ENCODE assay signal across 9 cellular contexts in genomic region chr13:94641432-94641941, GRCh38. TPM values are rescaled to one million over a fixed set of nuclear protein-coding genes. Genes with fewer than 3 reads are reported as not detected.
DNase-seq lines count a peak whose midpoint lies in the region; ATAC-seq and TF ChIP-seq lines count a peak whose summit lies in the region.
"Had no signal": no experiment of that assay in that cellular context is flagged by ENCODE, and none has a peak within 500 bp of the region (broad histone marks: within the 10 kb centered on the region; RNA-seq: fewer than 3 reads in every experiment).

No MANE protein-coding gene starts in this region.

- intact Hi-C loops in IMR-90 (cut with micrococcal nuclease) = no loop called here

- H3K9ac ChIP-seq in IMR-90 (ENCODE audit: low read depth, low read length) = no peak overlapping the region

- H2AK9ac ChIP-seq in IMR-90 (replicated peaks; ENCODE audit: low read depth, low read length, poor library complexity) = no peak overlapping the region

- peak overlapping the region; percentile 40 for H3K4me2 ChIP-seq in IMR-90 (ENCODE audit: low read depth, low read length)

- H3K79me1 ChIP-seq in IMR-90 (ENCODE audit: low read depth in 1 of 2, low read length in 2 of 2) = no peaks in the 10 kb centered on the region

- no peak overlapping the region for H3K18ac ChIP-seq in IMR-90 (ENCODE audit: low read depth, low read length)

- no peak overlapping the region for H3K4me3 ChIP-seq in IMR-90 (ENCODE audit: insufficient read depth, low read depth, low read length)
- H3K4me3 ChIP-seq: adrenal gland had no signal

- H3K9me3 ChIP-seq in IMR-90 (ENCODE audit: control insufficient read depth, insufficient read depth, low read length) = no peaks in the 10 kb centered on the region
- H3K9me3 ChIP-seq: adrenal gland had no signal

- peaks cover 3% of the 10 kb centered on the region; the same call in 1 of the 2 replicates for H3K4me1 ChIP-seq in IMR-90 (ENCODE audit: control insufficient read depth, insufficient read depth, low read length)
- H3K4me1 ChIP-seq: adrenal gland had no signal

- H3K27me3 ChIP-seq in IMR-90 (ENCODE audit: control insufficient read depth, insufficient read depth, low read length) = no peaks in the 10 kb centered on the region
- H3K27me3 ChIP-seq: adrenal gland had no signal

- CTCF ChIA-PET in IMR-90 (lab: Yijun Ruan, JAX) = interaction anchor here (0.6 to 1.3 kb wide), 3 partner anchors 13 to 193 kb away, joined by 3 to 4 read pairs (median 3); no protein-coding TSS in a partner anchor

- no peak overlapping the region for H2BK15ac ChIP-seq in IMR-90 (ENCODE audit: low read depth, low read length)

- no peak overlapping the region for H2AK5ac ChIP-seq in IMR-90 (ENCODE audit: low read depth, low read length)

- H3K56ac ChIP-seq in IMR-90 (ENCODE audit: extremely low read depth, insufficient read depth, low read length) = 0 out of 2 replicates have a peak overlapping the region, but pooled peaks have one; percentile 8

- no peaks in the 10 kb centered on the region for H4K20me1 ChIP-seq in IMR-90 (ENCODE audit: insufficient read depth, low read length)

- H3K4ac ChIP-seq in IMR-90 (ENCODE audit: low read depth, low read length) = no peak overlapping the region

- peak overlapping the region in 1 of 2 experiments; percentile 23; a peak in 1 of 4 replicates for H4K8ac ChIP-seq in IMR-90 (ENCODE audit: low read depth in 2 of 2, low read length in 2 of 2)

- dilution Hi-C loops in IMR-90 (cut with HindIII; ENCODE audit: low sequenced_read_pairs, unreplicated experiment) = no loop called here

- H2BK5ac ChIP-seq in IMR-90 (ENCODE audit: low read depth, low read length, poor library complexity, severe bottlenecking) = no peak overlapping the region

- TF ChIP-seq RAD21 in IMR-90 (IDR thresholded peaks at IDR 0.05; ENCODE audit: low read length) = no peak

- peak; percentile 62 for DNase-seq in AG09319 (ENCODE audit: extremely low read depth, low read depth)
- peak; percentile 86 for DNase-seq in IMR-90
- peak; percentile 52 for DNase-seq in kidney tubule cell (ENCODE audit: low spot score)
- no peak for DNase-seq in CD1c-positive myeloid dendritic cell (ENCODE audit: extremely low spot score)
- DNase-seq: adrenal gland had no signal

- H4K91ac ChIP-seq in IMR-90 (ENCODE audit: insufficient read depth, low read depth, low read length) = no peak overlapping the region

- no peak for TF ChIP-seq CTCF in AG09319 (IDR thresholded peaks at IDR 0.05; ENCODE audit: low read depth, low read length)
- TF ChIP-seq CTCF in IMR-90 (conservative IDR thresholded peaks at IDR 0.05; ENCODE audit: low read depth, low read length) = no peak
- TF ChIP-seq CTCF in VCaP (conservative IDR thresholded peaks at IDR 0.05) = no peak

- no peak overlapping the region for H3K23ac ChIP-seq in IMR-90 (ENCODE audit: low read depth, low read length)

- no peaks in the 10 kb centered on the region for H3K9me1 ChIP-seq in IMR-90 (ENCODE audit: insufficient read depth, low read length)

- H2AFZ ChIP-seq in IMR-90 (replicated peaks; ENCODE audit: low read length, poor library complexity) = no peak overlapping the region

- H3K36me3 ChIP-seq in IMR-90 (ENCODE audit: control insufficient read depth, insufficient read depth, low read length) = no peaks in the 10 kb centered on the region
- H3K36me3 ChIP-seq: adrenal gland had no signal

- no TSS peak for BruUV-seq in IMR-90 (replicated peaks; lab: Mats Ljungman, UMichigan)

- in situ Hi-C loops in IMR-90 (cut with MboI; ENCODE audit: low sequenced_read_pairs) = no loop called here

- H3K14ac ChIP-seq in IMR-90 (replicated peaks; ENCODE audit: low read depth, low read length) = no peak overlapping the region

- no peak overlapping the region for H2BK20ac ChIP-seq in IMR-90 (ENCODE audit: low read depth, low read length)

- H3K27ac ChIP-seq in IMR-90 (ENCODE audit: insufficient read depth, low read length) = no peak overlapping the region; the same call in 1 of the 2 replicates
- H3K27ac ChIP-seq in VCaP = peak overlapping the region; percentile 20; the same call in 1 of the 2 replicates
- H3K27ac ChIP-seq: adrenal gland had no signal

- no CpG with 5 or more reads among the region's 3 CpGs for WGBS in IMR-90 (ENCODE audit: extremely low coverage in 2 of 2, insufficient read length in 1 of 2), 2 experiments

- TF ChIP-seq POLR2A in IMR-90 (IDR thresholded peaks at IDR 0.05; ENCODE audit: low read depth, low read length) = no peak

- ATAC-seq in IMR-90 (ENCODE audit: low read depth) (peak; percentile 96), GM19397 (IDR thresholded peaks at IDR 0.05; ENCODE audit: unreplicated experiment) (no peak), HG02763 (IDR thresholded peaks at IDR 0.05; ENCODE audit: unreplicated experiment) (no peak)
- ATAC-seq in activated CD4-positive, CD25-positive, alpha-beta regulatory T cell treated with anti-CD3 and anti-CD28 coated beads, Interleukin-2, amount 50 U/mL, for 24 hours = no peak

- H4K5ac ChIP-seq in IMR-90 (ENCODE audit: low read depth, low read length) = no peak overlapping the region

- H2BK120ac ChIP-seq in IMR-90 (ENCODE audit: low read depth, low read length) = no peak overlapping the region

- POLR2A ChIA-PET in IMR-90 (lab: Charles Lee; ENCODE audit: unreplicated experiment) = interaction anchor here (0.9 kb wide), 1 partner anchor 16 kb away, joined by 20 read pairs; no protein-coding TSS in a partner anchor

TF ChIP-seq in IMR-90, 13 proteins besides CTCF, POLR2A, EP300 and RAD21:
- TF ChIP-seq ELK1 (IDR thresholded peaks at IDR 0.05; ENCODE audit: borderline replicate concordance, low read depth, low read length) (no peak), RFX5 (IDR thresholded peaks at IDR 0.05; ENCODE audit: low read depth, low read length) (no peak), CEBPB (IDR thresholded peaks at IDR 0.05; ENCODE audit: low read depth, low read length) (no peak; the same call in 1 of the 2 replicates), BHLHE40 (IDR thresholded peaks at IDR 0.05; ENCODE audit: low read depth, low read length) (no peak), CHD1 (IDR thresholded peaks at IDR 0.05; ENCODE audit: low read depth, low read length) (no peak), USF2 (IDR thresholded peaks at IDR 0.05; ENCODE audit: low read depth, low read length) (no peak), FOS (IDR thresholded peaks at IDR 0.05; ENCODE audit: low read depth, low read length) (peak; percentile 19; the same call in 1 of the 2 replicates), MAFK (IDR thresholded peaks at IDR 0.05; ENCODE audit: low read depth, low read length) (no peak)

RNA-seq across cellular contexts. Expression of gene GPR180, which starts 39.8 kb away (rescaled TPM):
- 10.8 and 14.2 TPM in 2 replicates for total RNA-seq in IMR-90 (2012; rRNA removed)
- 2.4 and 2.8 TPM in 2 replicates for polyA plus RNA-seq in IMR-90 (2012; rRNA removed)
- 0.53 and 0.60 TPM in 2 replicates for polyA plus RNA-seq in IMR-90 (2012; cell fraction: cytosol; rRNA removed)
- 1.0 and 4.9 TPM in 2 replicates for polyA plus RNA-seq in IMR-90 (2012; cell fraction: nucleus; rRNA removed; ENCODE audit: low replicate concordance)

RNA-seq across cellular contexts. Expression of gene TGDS, which starts 45.5 kb away (rescaled TPM):
- total RNA-seq in IMR-90 (2012; rRNA removed) = 15.6 and 17.8 TPM in 2 replicates
- polyA plus RNA-seq in IMR-90 (2012; rRNA removed) = 8.0 and 9.6 TPM in 2 replicates
- 1.8 and 2.5 TPM in 2 replicates for polyA plus RNA-seq in IMR-90 (2012; cell fraction: cytosol; rRNA removed)
- 2.3 and 14.5 TPM in 2 replicates for polyA plus RNA-seq in IMR-90 (2012; cell fraction: nucleus; rRNA removed; ENCODE audit: low replicate concordance)
